In genomic region chr3:130892759-130893239, GRCh38 we compare ENCODE assay signal across 1 cellular context.
TF ChIP-seq lines count a peak whose summit lies in the region.

No MANE protein-coding gene starts in this region.

TF ChIP-seq in H1, 55 proteins besides CTCF, POLR2A, EP300 and RAD21:
- TF ChIP-seq, protein P1, sequence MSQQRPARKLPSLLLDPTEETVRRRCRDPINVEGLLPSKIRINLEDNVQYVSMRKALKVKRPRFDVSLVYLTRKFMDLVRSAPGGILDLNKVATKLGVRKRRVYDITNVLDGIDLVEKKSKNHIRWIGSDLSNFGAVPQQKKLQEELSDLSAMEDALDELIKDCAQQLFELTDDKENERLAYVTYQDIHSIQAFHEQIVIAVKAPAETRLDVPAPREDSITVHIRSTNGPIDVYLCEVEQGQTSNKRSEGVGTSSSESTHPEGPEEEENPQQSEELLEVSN (IDR thresholded peaks at IDR 0.05) = no peak
- TF ChIP-seq CHD1 (IDR thresholded peaks at IDR 0.05; ENCODE audit: low read depth, low read length) = no peak
- TF ChIP-seq BACH1 (IDR thresholded peaks at IDR 0.05; ENCODE audit: low read length) = no peak
- TF ChIP-seq KDM5A (IDR thresholded peaks at IDR 0.05; ENCODE audit: low read length) = peak; percentile 80
- no peak for TF ChIP-seq ZNF274 (IDR thresholded peaks at IDR 0.05; ENCODE audit: borderline replicate concordance, extremely low read depth, low read length)
- no peak for TF ChIP-seq BRCA1 (IDR thresholded peaks at IDR 0.05; ENCODE audit: low read depth, low read length)
- TF ChIP-seq SP2 (IDR thresholded peaks at IDR 0.05; ENCODE audit: low read length) = no peak
TF ChIP-seq in H1: peak in this region for 1.
